Comparison of ENCODE assay signal across 23 cellular contexts in the genomic region with DNA sequence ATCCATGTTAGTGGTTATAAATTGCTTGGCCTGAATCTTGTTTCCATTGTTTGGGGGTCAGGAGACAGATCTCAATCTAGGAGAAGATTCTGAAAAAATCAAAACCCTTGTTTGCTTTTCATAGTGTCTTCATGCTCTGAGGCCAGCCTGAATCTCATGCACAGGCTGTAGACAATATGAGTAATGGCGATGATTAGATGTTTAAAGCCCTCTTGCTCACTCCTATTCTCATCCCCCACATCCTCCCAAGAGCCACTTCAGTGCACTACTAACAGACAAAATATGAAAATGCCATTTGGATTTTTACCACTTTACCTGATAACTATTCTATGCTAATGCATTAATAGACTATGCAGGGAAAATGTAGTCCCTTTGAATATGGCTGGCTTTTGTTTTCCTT.
A peak's percentile ranks its signal among the peaks of the same experiment; 100 is the strongest.
DNase-seq lines count a peak whose midpoint lies in the region; ATAC-seq and TF ChIP-seq lines count a peak whose summit lies in the region.
"Had no signal": no experiment of that assay in that cellular context is flagged by ENCODE, and none has a peak within 500 bp of the region (broad histone marks: within the 10 kb centered on the region; RNA-seq: fewer than 3 reads in every experiment).

No MANE protein-coding gene starts in this region.

- peaks cover 33% of the 10 kb centered on the region for H3K4me1 ChIP-seq in GM23248 (ENCODE audit: insufficient read depth)
- H3K4me1 ChIP-seq in skeletal muscle satellite cell (ENCODE audit: control insufficient read depth, insufficient read depth, low read length), result peaks cover 40% of the 10 kb centered on the region
- no peaks in the 10 kb centered on the region for H3K4me1 ChIP-seq in ascending aorta
- H3K4me1 ChIP-seq: thyroid gland had no signal

- peaks cover 14% of the 10 kb centered on the region for H3F3A ChIP-seq in GM23248 (ENCODE audit: insufficient read depth)

- intact Hi-C loops in ascending aorta (cut with DNase I), result no loop called here

- peak overlapping the region; percentile 42 for H2AFZ ChIP-seq in GM23248

- H3K9me2 ChIP-seq in GM23248 (ENCODE audit: insufficient read depth), result no peaks in the 10 kb centered on the region

- no peak for TF ChIP-seq CTCF in epithelial cell of esophagus (IDR thresholded peaks at IDR 0.05; ENCODE audit: insufficient read depth, low read depth, low read length, missing control alignments)
- no peak for TF ChIP-seq CTCF in ascending aorta (IDR thresholded peaks at IDR 0.05)

- H3K4me3 ChIP-seq in GM23248, result no peak overlapping the region; the same call in 1 of the 2 replicates
- no peak overlapping the region for H3K4me3 ChIP-seq in epithelial cell of esophagus (ENCODE audit: low read length)
- H3K4me3 ChIP-seq in skeletal muscle satellite cell (ENCODE audit: low read length), result no peak overlapping the region
- H3K4me3 ChIP-seq in ascending aorta, result no peak overlapping the region
- H3K4me3 ChIP-seq: psoas muscle, skin epidermis, thyroid gland had no signal

- H3K9me3 ChIP-seq in GM23248 (ENCODE audit: low read depth), result no peaks in the 10 kb centered on the region
- no peaks in the 10 kb centered on the region for H3K9me3 ChIP-seq in skeletal muscle satellite cell (replicated peaks; ENCODE audit: low read length)
- no peaks in the 10 kb centered on the region for H3K9me3 ChIP-seq in ascending aorta
- H3K9me3 ChIP-seq: thyroid gland had no signal

- in situ Hi-C loops in GM23248 (cut with MboI), result no loop called here

- H3K4me2 ChIP-seq in GM23248 (ENCODE audit: unreplicated experiment), result peak overlapping the region; percentile 44
- H3K4me2 ChIP-seq in skeletal muscle satellite cell (ENCODE audit: low read length), result peak overlapping the region; percentile 20

- DNase-seq in GM23248 (peak; percentile 80), NCI-H2227 treated with DMSO at 0.1 percent for 48 hours (lab: John Stamatoyannopoulos, UW) (peak; percentile 79), epithelial cell of esophagus (ENCODE audit: low read depth) (peak; percentile 11), ascending aorta (ENCODE audit: low spot score in 2 of 2) (no peak), activated T-cell treated with anti-CD3 and anti-CD28 coated beads for 4 hours (no peak)
- DNase-seq: activated CD4-positive, alpha-beta T cell treated with anti-CD3 and anti-CD28 coated beads for 36 hours; activated CD8-positive, alpha-beta memory T cell treated with anti-CD3 and anti-CD28 coated beads, Interleukin-2, amount 10 ng/mL, durations not matched to agents 7 days and 5 days; AML-193; DND-41; effector memory CD8-positive, alpha-beta T cell; immature natural killer cell; KBM-7; NCI-H2029 treated with DMSO at 0.1 percent for 48 hours; NCI-H510A treated with DMSO at 0.1 percent for 48 hours; nephron progenitor cell; psoas muscle; stimulated activated naive CD8-positive, alpha-beta T cell treated with anti-CD3 and anti-CD28 coated beads, Interleukin-15, Interleukin-2, amounts not matched to agents 100 U/mL and 50 U/mL, for 24 hours; thyroid gland had no signal

- ATAC-seq in HG02852 (IDR thresholded peaks at IDR 0.05; ENCODE audit: unreplicated experiment), result no peak
- ATAC-seq: activated CD4-positive, alpha-beta T cell treated with anti-CD3 and anti-CD28 coated beads for 36 hours; activated CD8-positive, alpha-beta memory T cell treated with anti-CD3 and anti-CD28 coated beads, Interleukin-2, amount 10 ng/mL, durations not matched to agents 7 days and 5 days; activated naive CD4-positive, alpha-beta T cell treated with anti-CD3 and anti-CD28 coated beads, Interleukin-2, amount 50 U/mL, for 72 hours; effector memory CD8-positive, alpha-beta T cell; Right ventricle myocardium inferior; stimulated activated naive CD8-positive, alpha-beta T cell treated with anti-CD3 and anti-CD28 coated beads, Interleukin-15, Interleukin-2, amounts not matched to agents 100 U/mL and 50 U/mL, for 24 hours had no signal

- no peaks in the 10 kb centered on the region for H3K79me2 ChIP-seq in GM23248 (ENCODE audit: insufficient read depth)

- H3K9ac ChIP-seq in GM23248 (no peak overlapping the region), skeletal muscle satellite cell (ENCODE audit: low read depth, low read length) (peak overlapping the region; percentile 34)

- no peaks in the 10 kb centered on the region for H3K36me3 ChIP-seq in GM23248 (ENCODE audit: low read depth)
- no peaks in the 10 kb centered on the region for H3K36me3 ChIP-seq in skeletal muscle satellite cell (ENCODE audit: insufficient read depth, low read length)
- H3K36me3 ChIP-seq in ascending aorta, result no peaks in the 10 kb centered on the region
- H3K36me3 ChIP-seq: thyroid gland had no signal

- H3K27me3 ChIP-seq in GM23248 (replicated peaks; ENCODE audit: insufficient read depth) (no peaks in the 10 kb centered on the region), skeletal muscle satellite cell (ENCODE audit: control insufficient read depth, insufficient read depth, low read length) (no peaks in the 10 kb centered on the region), ascending aorta (no peaks in the 10 kb centered on the region)
- H3K27me3 ChIP-seq: thyroid gland had no signal

- H3K27ac ChIP-seq in GM23248 (peak overlapping the region; percentile 16), ascending aorta (no peak overlapping the region)
- H3K27ac ChIP-seq: psoas muscle, skin epidermis, thyroid gland had no signal

- WGBS in GM23248 (ENCODE audit: low coverage in 1 of 2, low lambda C conversion rate in 2 of 2, missing lambda C conversion rate in 2 of 2), 2 experiments, result 0 to 15% methylated on average over 1 of the region's 1 CpG

- no peaks in the 10 kb centered on the region for H4K20me1 ChIP-seq in GM23248 (ENCODE audit: insufficient read depth)

Comparison
In these comparisons a context has a peak if more than half of its experiments do, and no peak if none do; other contexts are left out.
1. DNase-seq: peak in GM23248 (single experiment), NCI-H2227 treated with DMSO at 0.1 percent for 48 hours (single experiment) and epithelial cell of esophagus (single experiment); none in ascending aorta (0 of 2) and activated T-cell treated with anti-CD3 and anti-CD28 coated beads for 4 hours (single experiment).